In genomic region chr21:15531986-15532385, GRCh38 we compare ENCODE assay signal across 18 cellular contexts.
A peak's percentile ranks its signal among the peaks of the same experiment; 100 is the strongest.
DNase-seq lines count a peak whose midpoint lies in the region; TF ChIP-seq lines count a peak whose summit lies in the region.
"Had no signal": no experiment of that assay in that cellular context is flagged by ENCODE, and none has a peak within 500 bp of the region (broad histone marks: within the 10 kb centered on the region; RNA-seq: fewer than 3 reads in every experiment).

No MANE protein-coding gene starts in this region.

- H3K4me3 ChIP-seq in BLaER1 (no peak overlapping the region), OCI-LY7 (ENCODE audit: low read depth, low read length, poor library complexity, severe bottlenecking) (no peak overlapping the region)
- H3K4me3 ChIP-seq: GM12878, HAP-1 had no signal

- POLR2A ChIA-PET in OCI-LY7 (lab: Charles Lee), result interaction anchor here (2.6 to 3.7 kb wide), 2 partner anchors 11 to 15 kb away, joined by 16 to 21 read pairs; no protein-coding TSS in a partner anchor

- peak overlapping the region; percentile 93 for H3K27ac ChIP-seq in BLaER1
- H3K27ac ChIP-seq in OCI-LY7 (ENCODE audit: low read depth, low read length, poor library complexity, severe bottlenecking), result no peak overlapping the region
- H3K27ac ChIP-seq: 22Rv1 had no signal

- H4K20me1 ChIP-seq in BLaER1 (no peaks in the 10 kb centered on the region), OCI-LY7 (ENCODE audit: insufficient read depth, low read length) (no peaks in the 10 kb centered on the region)

- H3K4me1 ChIP-seq in BLaER1, result peaks cover 66% of the 10 kb centered on the region
- H3K4me1 ChIP-seq in OCI-LY7 (ENCODE audit: insufficient read depth, low read length, poor library complexity, severe bottlenecking), result peaks cover 12% of the 10 kb centered on the region
- H3K4me1 ChIP-seq: HAP-1 had no signal

- peak overlapping the region; percentile 23; the same call in 1 of the 2 replicates for H2AFZ ChIP-seq in OCI-LY7 (ENCODE audit: low read length)

- BruUV-seq in OCI-LY7 (replicated peaks; lab: Mats Ljungman, UMichigan), result no TSS peak

- TF ChIP-seq CTCF in OCI-LY7 (conservative IDR thresholded peaks at IDR 0.05; ENCODE audit: low read length), result no peak

- H3K4me2 ChIP-seq in BLaER1, result no peak overlapping the region
- H3K4me2 ChIP-seq in OCI-LY7 (ENCODE audit: low read length), result no peak overlapping the region

- H3K36me3 ChIP-seq in BLaER1, result peaks cover 26% of the 10 kb centered on the region; the same call in 1 of the 2 replicates
- no peaks in the 10 kb centered on the region for H3K36me3 ChIP-seq in OCI-LY7 (ENCODE audit: insufficient read depth, low read length)
- H3K36me3 ChIP-seq: HAP-1 had no signal

- H3K9me3 ChIP-seq in BLaER1 (peaks cover 59% of the 10 kb centered on the region), OCI-LY7 (ENCODE audit: low read length) (peaks cover 5% of the 10 kb centered on the region; the same call in 1 of the 2 replicates)
- H3K9me3 ChIP-seq: HAP-1 had no signal

- peak; percentile 47 for DNase-seq in ELF-1 (ENCODE audit: low read depth, low spot score)
- DNase-seq in OCI-LY7 (ENCODE audit: low spot score), result no peak
- DNase-seq in islet precursor cell, result peak; percentile 52
- no peak for DNase-seq in head of caudate nucleus
- DNase-seq in NAMALWA (ENCODE audit: low spot score), result no peak
- DNase-seq in erythroblast (lab: John Stamatoyannopoulos, UW), result no peak
- DNase-seq: C1 segment of cervical spinal cord; Calu3; CD4-positive, alpha-beta memory T cell; COR-L47; DMS53; DMS79 treated with DMSO at 0.1 percent for 48 hours; GDM1; GOT3 had no signal

- H3K9ac ChIP-seq in BLaER1, result peak overlapping the region; percentile 8; the same call in 1 of the 2 replicates

- CTCF ChIA-PET in OCI-LY7 (lab: Charles Lee; ENCODE audit: unreplicated experiment), result no interaction called here

- no peaks in the 10 kb centered on the region for H3K79me2 ChIP-seq in OCI-LY7 (ENCODE audit: insufficient read depth, low read depth, low read length)

- no peaks in the 10 kb centered on the region for H3K9me2 ChIP-seq in OCI-LY7 (ENCODE audit: insufficient read depth, low read length)

- intact Hi-C loops in OCI-LY7 (cut with micrococcal nuclease; ENCODE audit: unreplicated experiment) (no loop called here), head of caudate nucleus (cut with DNase I) (no loop called here)

- TF ChIP-seq POLR2A in erythroblast (IDR thresholded peaks at IDR 0.05; ENCODE audit: low read length), result no peak

- H3K27me3 ChIP-seq in BLaER1, result no peaks in the 10 kb centered on the region

Comparison
In these comparisons a context has a peak if more than half of its experiments do, and no peak if none do; other contexts are left out.
1. DNase-seq: peak in ELF-1 (single experiment) and islet precursor cell (single experiment); none in OCI-LY7 (single experiment), head of caudate nucleus (0 of 42), NAMALWA (single experiment) and erythroblast (0 of 2).